18 cellular contexts compared by ENCODE assay signal in genomic region chr13:61989984-61990383, GRCh38.
A peak's percentile ranks its signal among the peaks of the same experiment; 100 is the strongest.
DNase-seq lines count a peak whose midpoint lies in the region; ATAC-seq, FAIRE-seq and TF ChIP-seq lines count a peak whose summit lies in the region.
"Had no signal": no experiment of that assay in that cellular context is flagged by ENCODE, and none has a peak within 500 bp of the region (broad histone marks: within the 10 kb centered on the region; RNA-seq: fewer than 3 reads in every experiment).

No MANE protein-coding gene starts in this region.

- no peaks in the 10 kb centered on the region; the same call in 1 of the 2 replicates for H3K23me2 ChIP-seq in H1 (ENCODE audit: low read depth, low read length)

- no peak for DNase-seq in D721Med (ENCODE audit: insufficient read length, low spot score)
- no peak for DNase-seq in IMR-90
- DNase-seq in H1 (ENCODE audit: low read depth in 1 of 2, low spot score in 2 of 2): no peak
- DNase-seq in Caco-2: no peak
- DNase-seq in OCI-M2 (lab: John Stamatoyannopoulos, UW; ENCODE audit: unreplicated experiment): no peak
- DNase-seq: AML-193; CD4-positive, alpha-beta T cell; CD8-positive, alpha-beta T cell; DMS79 treated with DMSO at 0.1 percent for 48 hours; GF-D8 had no signal

- H2BK20ac ChIP-seq in IMR-90 (ENCODE audit: low read depth, low read length) (no peak overlapping the region), H1 (ENCODE audit: low read length) (no peak overlapping the region)

- H2AK9ac ChIP-seq in IMR-90 (replicated peaks; ENCODE audit: low read depth, low read length, poor library complexity): no peak overlapping the region

- no peaks in the 10 kb centered on the region for H3K4me1 ChIP-seq in IMR-90 (ENCODE audit: control insufficient read depth, insufficient read depth, low read length)
- H3K4me1 ChIP-seq in H1 (replicated peaks in 1 of 4; ENCODE audit: control insufficient read depth in 3 of 4, insufficient read depth in 4 of 4, low read length in 3 of 4): no peaks in the 10 kb centered on the region
- H3K4me1 ChIP-seq in Caco-2: peaks cover 5% of the 10 kb centered on the region; the same call in 1 of the 2 replicates
- H3K4me1 ChIP-seq: A549; BLaER1 treated with 17β-estradiol and CSF1 and Interleukin-3, amounts not matched to agents 10 nM and 100 nM had no signal

- H3K18ac ChIP-seq in IMR-90 (ENCODE audit: low read depth, low read length) (no peak overlapping the region), H1 (ENCODE audit: extremely low read depth, low read length) (no peak overlapping the region)

- no peak overlapping the region for H2BK5ac ChIP-seq in IMR-90 (ENCODE audit: low read depth, low read length, poor library complexity, severe bottlenecking)
- no peak overlapping the region for H2BK5ac ChIP-seq in H1 (ENCODE audit: low read depth, low read length)

- H3K79me1 ChIP-seq in IMR-90 (ENCODE audit: low read depth in 1 of 2, low read length in 2 of 2) (no peaks in the 10 kb centered on the region), H1 (ENCODE audit: low read depth, low read length) (no peaks in the 10 kb centered on the region)

- H3K27ac ChIP-seq in IMR-90 (ENCODE audit: insufficient read depth, low read length) (no peak overlapping the region), H1 (ENCODE audit: low read depth, low read length) (no peak overlapping the region)
- H3K27ac ChIP-seq: 22Rv1; A549; BLaER1 treated with 17β-estradiol and CSF1 and Interleukin-3, amounts not matched to agents 10 nM and 100 nM; C4-2B had no signal

- H3K56ac ChIP-seq in IMR-90 (ENCODE audit: extremely low read depth, insufficient read depth, low read length) (no peak overlapping the region), H1 (replicated peaks; ENCODE audit: insufficient read length, low read depth, low read length) (no peak overlapping the region)

- no peaks in the 10 kb centered on the region for H3K36me3 ChIP-seq in IMR-90 (ENCODE audit: control insufficient read depth, insufficient read depth, low read length)
- H3K36me3 ChIP-seq in H1 (ENCODE audit: control insufficient read depth in 2 of 4, insufficient read depth in 4 of 4, low read length in 3 of 4): no peaks in the 10 kb centered on the region
- H3K36me3 ChIP-seq in Caco-2 (ENCODE audit: control insufficient read depth, insufficient read depth, low read length): no peaks in the 10 kb centered on the region
- H3K36me3 ChIP-seq: BLaER1 treated with 17β-estradiol and CSF1 and Interleukin-3, amounts not matched to agents 10 nM and 100 nM had no signal

- H3K14ac ChIP-seq in IMR-90 (replicated peaks; ENCODE audit: low read depth, low read length): no peak overlapping the region
- H3K14ac ChIP-seq in H1 (ENCODE audit: insufficient read length): no peak overlapping the region

- H3K27me3 ChIP-seq in IMR-90 (ENCODE audit: control insufficient read depth, insufficient read depth, low read length) (no peaks in the 10 kb centered on the region), H1 (replicated peaks in 1 of 4; ENCODE audit: control insufficient read depth in 3 of 4, extremely low read depth in 1 of 4, insufficient read depth in 3 of 4, low read length in 3 of 4) (no peaks in the 10 kb centered on the region), Caco-2 (replicated peaks; ENCODE audit: control insufficient read depth, insufficient read depth, low read length) (no peaks in the 10 kb centered on the region)
- H3K27me3 ChIP-seq: BLaER1 treated with 17β-estradiol and CSF1 and Interleukin-3, amounts not matched to agents 10 nM and 100 nM had no signal

- H3K36me3 Mint-ChIP-seq in Caco-2 (ENCODE audit: insufficient read depth, unreplicated experiment): no peaks in the 10 kb centered on the region
- H3K36me3 Mint-ChIP-seq: CD8-positive, alpha-beta T cell had no signal

- TF ChIP-seq CTCF in D721Med (IDR thresholded peaks at IDR 0.05; ENCODE audit: insufficient read depth, missing control alignments) (no peak), IMR-90 (conservative IDR thresholded peaks at IDR 0.05; ENCODE audit: low read depth, low read length) (no peak), H1 (IDR thresholded peaks at IDR 0.05; ENCODE audit: control extremely low read depth in 1 of 3, insufficient read depth in 1 of 3, low read depth in 1 of 3, low read length in 3 of 3) (no peak), Caco-2 (IDR thresholded peaks at IDR 0.05; ENCODE audit: insufficient read depth in 1 of 2, low read depth in 1 of 2, low read length in 1 of 2, severe bottlenecking in 1 of 2, unreplicated experiment in 1 of 2) (no peak)

- H2BK120ac ChIP-seq in IMR-90 (ENCODE audit: low read depth, low read length): no peak overlapping the region
- no peak overlapping the region for H2BK120ac ChIP-seq in H1 (replicated peaks; ENCODE audit: low read depth, low read length)

- no peak for TF ChIP-seq EP300 in H1 (IDR thresholded peaks at IDR 0.05; ENCODE audit: borderline replicate concordance in 1 of 2, low read depth in 2 of 2, low read length in 2 of 2)

- no peaks in the 10 kb centered on the region for H3K79me2 ChIP-seq in H1 (ENCODE audit: control insufficient read depth in 1 of 2, insufficient read depth in 2 of 2, low read length in 2 of 2)

- POLR2A ChIA-PET in IMR-90 (lab: Charles Lee; ENCODE audit: unreplicated experiment) (no interaction called here), H1 (lab: Charles Lee; ENCODE audit: partially characterized antibody) (no interaction called here), Caco-2 (lab: Charles Lee) (no interaction called here)

- CTCF ChIA-PET in IMR-90 (lab: Yijun Ruan, JAX) (no interaction called here), H1 (lab: Charles Lee; ENCODE audit: partially characterized antibody) (no interaction called here), Caco-2 (lab: Charles Lee) (no interaction called here)

- no peak for TF ChIP-seq RAD21 in IMR-90 (IDR thresholded peaks at IDR 0.05; ENCODE audit: low read length)
- TF ChIP-seq RAD21 in H1 (IDR thresholded peaks at IDR 0.05 in 1 of 2, conservative IDR thresholded peaks at IDR 0.05 in 1 of 2; ENCODE audit: low read depth in 2 of 2, low read length in 2 of 2): no peak

- BruUV-seq in IMR-90 (replicated peaks; lab: Mats Ljungman, UMichigan) (no TSS peak), Caco-2 (replicated peaks; lab: Mats Ljungman, UMichigan) (no TSS peak)

- H3K27me3 Mint-ChIP-seq in Caco-2 (ENCODE audit: insufficient read depth, unreplicated experiment): no peaks in the 10 kb centered on the region
- H3K27me3 Mint-ChIP-seq: B cell; CD4-positive, alpha-beta T cell had no signal

- no peak overlapping the region for H4K5ac ChIP-seq in IMR-90 (ENCODE audit: low read depth, low read length)
- H4K5ac ChIP-seq in H1 (ENCODE audit: insufficient read length, low read depth, low read length): no peak overlapping the region

- H4K8ac ChIP-seq in IMR-90 (ENCODE audit: low read depth in 2 of 2, low read length in 2 of 2): no peak overlapping the region
- H4K8ac ChIP-seq in H1 (ENCODE audit: extremely low read depth, insufficient read depth, low read length): no peak overlapping the region

- H3K4me3 Mint-ChIP-seq in Caco-2 (ENCODE audit: unreplicated experiment): no peak overlapping the region
- H3K4me3 Mint-ChIP-seq: B cell; CD4-positive, alpha-beta T cell; CD8-positive, alpha-beta T cell had no signal

- dilution Hi-C loops in IMR-90 (cut with HindIII; ENCODE audit: low sequenced_read_pairs, unreplicated experiment): no loop called here

- H3K4me3 ChIP-seq in IMR-90 (ENCODE audit: insufficient read depth, low read depth, low read length): no peak overlapping the region
- H3K4me3 ChIP-seq in H1 (ENCODE audit: extremely low read depth in 1 of 4, insufficient read depth in 2 of 4, low read depth in 3 of 4, low read length in 4 of 4): no peak overlapping the region
- no peak overlapping the region for H3K4me3 ChIP-seq in Caco-2 (ENCODE audit: low read depth, low read length)
- H3K4me3 ChIP-seq: A549; BLaER1 treated with 17β-estradiol and CSF1 and Interleukin-3, amounts not matched to agents 10 nM and 100 nM had no signal

- no peak overlapping the region for H3K23ac ChIP-seq in IMR-90 (ENCODE audit: low read depth, low read length)
- H3K23ac ChIP-seq in H1 (ENCODE audit: insufficient read length): no peak overlapping the region

- no peak for TF ChIP-seq POLR2A in IMR-90 (IDR thresholded peaks at IDR 0.05; ENCODE audit: low read depth, low read length)
- no peak for TF ChIP-seq POLR2A in H1 (IDR thresholded peaks at IDR 0.05; ENCODE audit: control extremely low read depth in 1 of 2, low read depth in 2 of 2, low read length in 2 of 2)

- no peak overlapping the region for H2AK5ac ChIP-seq in IMR-90 (ENCODE audit: low read depth, low read length)
- H2AK5ac ChIP-seq in H1 (ENCODE audit: low read depth, low read length): no peak overlapping the region

- H3K27ac Mint-ChIP-seq in Caco-2 (ENCODE audit: unreplicated experiment): no peak overlapping the region
- H3K27ac Mint-ChIP-seq: B cell; CD4-positive, alpha-beta T cell; CD8-positive, alpha-beta T cell had no signal

- H3K4me2 ChIP-seq in IMR-90 (ENCODE audit: low read depth, low read length) (no peak overlapping the region), H1 (ENCODE audit: insufficient read depth in 1 of 2, low read depth in 2 of 2, low read length in 2 of 2) (no peak overlapping the region)
- H3K4me2 ChIP-seq: A549; BLaER1 treated with 17β-estradiol and CSF1 and Interleukin-3, amounts not matched to agents 10 nM and 100 nM had no signal

- in situ Hi-C loops in IMR-90 (cut with MboI; ENCODE audit: low sequenced_read_pairs): no loop called here

- no peak overlapping the region for H4K91ac ChIP-seq in IMR-90 (ENCODE audit: insufficient read depth, low read depth, low read length)
- no peak overlapping the region for H4K91ac ChIP-seq in H1 (replicated peaks; ENCODE audit: insufficient read length, low read length)

- H3K9ac ChIP-seq in IMR-90 (ENCODE audit: low read depth, low read length) (no peak overlapping the region), H1 (replicated peaks in 1 of 4; ENCODE audit: extremely low read depth in 1 of 4, low read depth in 3 of 4, low read length in 3 of 4) (no peak overlapping the region)
- H3K9ac ChIP-seq: BLaER1 treated with 17β-estradiol and CSF1 and Interleukin-3, amounts not matched to agents 10 nM and 100 nM had no signal

- H2BK15ac ChIP-seq in IMR-90 (ENCODE audit: low read depth, low read length): no peak overlapping the region
- no peak overlapping the region for H2BK15ac ChIP-seq in H1 (ENCODE audit: low read length)

- peaks cover 10% of the 10 kb centered on the region for H3K9me3 Mint-ChIP-seq in Caco-2 (ENCODE audit: unreplicated experiment)
- H3K9me3 Mint-ChIP-seq: CD4-positive, alpha-beta T cell had no signal

- H4K20me1 ChIP-seq in IMR-90 (ENCODE audit: insufficient read depth, low read length): no peaks in the 10 kb centered on the region
- no peaks in the 10 kb centered on the region for H4K20me1 ChIP-seq in H1 (replicated peaks in 1 of 2; ENCODE audit: control insufficient read depth in 1 of 2, insufficient read depth in 2 of 2, low read length in 2 of 2)
- H4K20me1 ChIP-seq: BLaER1 treated with 17β-estradiol and CSF1 and Interleukin-3, amounts not matched to agents 10 nM and 100 nM had no signal

- peak; percentile 38 for FAIRE-seq in D721Med (lab: Jason Lieb, UNC)
- FAIRE-seq in H1 (lab: Jason Lieb, UNC): no peak
- FAIRE-seq: A549, GM12891, GM19239 had no signal

- H3K9me1 ChIP-seq in IMR-90 (ENCODE audit: insufficient read depth, low read length): no peaks in the 10 kb centered on the region

- H3K4ac ChIP-seq in IMR-90 (ENCODE audit: low read depth, low read length): no peak overlapping the region
- H3K4ac ChIP-seq in H1 (replicated peaks; ENCODE audit: insufficient read length, low read depth, low read length): no peak overlapping the region

- H2BK12ac ChIP-seq in H1 (ENCODE audit: low read depth, low read length): no peak overlapping the region

- no CpG with 5 or more reads among the region's 3 CpGs for WGBS in IMR-90 (ENCODE audit: extremely low coverage in 2 of 2, insufficient read length in 1 of 2), 2 experiments
- 91% methylated on average over 3 of the region's 3 CpGs; no CpG with 5 or more reads in 1 of the 2 experiments for WGBS in H1 (ENCODE audit: extremely low coverage in 1 of 2, insufficient coverage in 1 of 2, insufficient read length in 1 of 2, insufficient replicate concordance in 2 of 2, low coverage in 1 of 2, low lambda C conversion rate in 2 of 2, missing lambda C conversion rate in 1 of 2), 2 experiments

- no peak overlapping the region for H2AFZ ChIP-seq in IMR-90 (replicated peaks; ENCODE audit: low read length, poor library complexity)
- H2AFZ ChIP-seq in H1 (ENCODE audit: low read length): no peak overlapping the region

- H3K9me3 ChIP-seq in IMR-90 (ENCODE audit: control insufficient read depth, insufficient read depth, low read length) (no peaks in the 10 kb centered on the region), H1 (ENCODE audit: insufficient read depth in 2 of 2, low read depth in 1 of 2, low read length in 1 of 2) (no peaks in the 10 kb centered on the region), Caco-2 (no peaks in the 10 kb centered on the region)
- H3K9me3 ChIP-seq: A549; BLaER1 treated with 17β-estradiol and CSF1 and Interleukin-3, amounts not matched to agents 10 nM and 100 nM had no signal

- no peaks in the 10 kb centered on the region for H3K4me1 Mint-ChIP-seq in Caco-2 (ENCODE audit: low read depth, unreplicated experiment)
- H3K4me1 Mint-ChIP-seq: B cell had no signal

- no peak for ATAC-seq in IMR-90 (ENCODE audit: low read depth)
- no peak for ATAC-seq in HG02852 (IDR thresholded peaks at IDR 0.05; ENCODE audit: unreplicated experiment)
- ATAC-seq: A549; CD8-positive, alpha-beta T cell had no signal

- intact Hi-C loops in IMR-90 (cut with micrococcal nuclease) (no loop called here), Caco-2 (cut with micrococcal nuclease; ENCODE audit: unreplicated experiment) (no loop called here)
